In the genomic region with DNA sequence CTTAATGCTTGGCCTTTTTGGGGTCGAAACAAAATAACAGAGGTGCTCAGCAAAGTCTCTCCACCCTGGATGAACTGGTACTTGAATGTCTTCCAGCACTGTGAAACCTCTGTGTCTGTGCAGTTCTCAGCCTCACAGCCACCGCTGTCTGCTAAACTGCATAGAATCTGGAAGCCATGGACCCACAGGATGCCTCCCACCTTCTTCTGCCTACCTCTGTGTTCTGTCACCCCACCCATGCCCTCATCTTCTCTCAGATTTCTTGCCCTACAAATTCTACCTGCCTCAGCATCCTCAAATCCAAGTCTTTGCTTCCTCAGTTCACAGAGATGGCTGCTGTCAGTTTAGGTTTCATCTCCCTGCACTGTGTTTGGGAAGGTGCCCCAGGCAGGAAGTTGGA, we compare ENCODE assay signal across 24 cellular contexts. TPM values are rescaled to one million over a fixed set of nuclear protein-coding genes. Genes with fewer than 3 reads are reported as not detected.
A peak's percentile ranks its signal among the peaks of the same experiment; 100 is the strongest.
DNase-seq lines count a peak whose midpoint lies in the region; ATAC-seq, FAIRE-seq and TF ChIP-seq lines count a peak whose summit lies in the region.
"Had no signal": no experiment of that assay in that cellular context is flagged by ENCODE, and none has a peak within 500 bp of the region (broad histone marks: within the 10 kb centered on the region; RNA-seq: fewer than 3 reads in every experiment).

No MANE protein-coding gene starts in this region.

- H3K4me2 ChIP-seq in IMR-90 (ENCODE audit: low read depth, low read length) = no peak overlapping the region
- H3K4me2 ChIP-seq: BLaER1 treated with 17β-estradiol and CSF1 and Interleukin-3, amounts not matched to agents 10 nM and 100 nM; KMS-11 had no signal

- 100% methylated on average over 1 of the region's 2 CpGs; no CpG with 5 or more reads in 1 of the 2 experiments for WGBS in IMR-90 (ENCODE audit: extremely low coverage in 2 of 2, insufficient read length in 1 of 2), 2 experiments

- no peak overlapping the region for H3K56ac ChIP-seq in IMR-90 (ENCODE audit: extremely low read depth, insufficient read depth, low read length)

- 0 out of 2 replicates have a peak overlapping the region, but pooled peaks have one; percentile 5 for H2BK120ac ChIP-seq in IMR-90 (ENCODE audit: low read depth, low read length)

- 0 out of 2 replicates have a peak overlapping the region, but pooled peaks have one; percentile 2 for H2AK5ac ChIP-seq in IMR-90 (ENCODE audit: low read depth, low read length)

- dilution Hi-C loops in IMR-90 (cut with HindIII; ENCODE audit: low sequenced_read_pairs, unreplicated experiment) = no loop called here

- peak; percentile 14; the same call in 1 of the 2 replicates for ATAC-seq in IMR-90 (ENCODE audit: low read depth)
- ATAC-seq: stimulated activated naive B cell treated with anti-CD40 and anti-IgM and Interleukin-4, amounts not matched to agents 10 μg/mL and 1 μg/mL and 100 μg/mL, for 72 hours had no signal

- no TSS peak for BruUV-seq in IMR-90 (replicated peaks; lab: Mats Ljungman, UMichigan)

- POLR2A ChIA-PET in AG04450 (lab: Yijun Ruan, JAX) (no interaction called here), IMR-90 (lab: Charles Lee; ENCODE audit: unreplicated experiment) (no interaction called here)

- CTCF ChIA-PET in AG04450 (lab: Charles Lee) = no interaction called here
- CTCF ChIA-PET in IMR-90 (lab: Yijun Ruan, JAX) = no interaction called here

- H3K79me1 ChIP-seq in IMR-90 (ENCODE audit: low read depth in 1 of 2, low read length in 2 of 2) = peaks cover 25 to 68% of the 10 kb centered on the region in 2 experiments

- TF ChIP-seq RAD21 in IMR-90 (IDR thresholded peaks at IDR 0.05; ENCODE audit: low read length) = no peak

- in situ Hi-C loops in IMR-90 (cut with MboI; ENCODE audit: low sequenced_read_pairs) = no loop called here

- H3K4me3 ChIP-seq in AG04450 (ENCODE audit: low read depth, low read length) = no peak overlapping the region
- no peak overlapping the region for H3K4me3 ChIP-seq in IMR-90 (ENCODE audit: insufficient read depth, low read depth, low read length)
- no peak overlapping the region for H3K4me3 ChIP-seq in bronchial epithelial cell (ENCODE audit: low read depth, low read length)
- H3K4me3 ChIP-seq: BLaER1 treated with 17β-estradiol and CSF1 and Interleukin-3, amounts not matched to agents 10 nM and 100 nM; colonic mucosa had no signal

- no peak overlapping the region; the same call in 1 of the 2 replicates for H3K14ac ChIP-seq in IMR-90 (replicated peaks; ENCODE audit: low read depth, low read length)

- peaks cover 11% of the 10 kb centered on the region for H3K9me1 ChIP-seq in IMR-90 (ENCODE audit: insufficient read depth, low read length)

- H2AFZ ChIP-seq in IMR-90 (replicated peaks; ENCODE audit: low read length, poor library complexity) = no peak overlapping the region

- 0 out of 4 replicates have a peak overlapping the region, but pooled peaks of 1 of the 2 experiments have one; percentile 3 for H4K8ac ChIP-seq in IMR-90 (ENCODE audit: low read depth in 2 of 2, low read length in 2 of 2)

- intact Hi-C loops in IMR-90 (cut with micrococcal nuclease) = no loop called here

- H3K27ac ChIP-seq in AG04450 (ENCODE audit: low read depth, low read length) (peak overlapping the region; percentile 22), IMR-90 (ENCODE audit: insufficient read depth, low read length) (no peak overlapping the region)
- H3K27ac ChIP-seq: BLaER1 treated with 17β-estradiol and CSF1 and Interleukin-3, amounts not matched to agents 10 nM and 100 nM; colonic mucosa; KMS-11; neutrophil had no signal

- H3K9me3 ChIP-seq in AG04450 (ENCODE audit: control insufficient read depth, insufficient read depth, low read length) = no peaks in the 10 kb centered on the region
- H3K9me3 ChIP-seq in IMR-90 (ENCODE audit: control insufficient read depth, insufficient read depth, low read length) = no peaks in the 10 kb centered on the region
- H3K9me3 ChIP-seq: colonic mucosa, neutrophil had no signal

- peak overlapping the region; percentile 44; the same call in 1 of the 2 replicates for H4K91ac ChIP-seq in IMR-90 (ENCODE audit: insufficient read depth, low read depth, low read length)

- peak overlapping the region; percentile 29 for H2BK5ac ChIP-seq in IMR-90 (ENCODE audit: low read depth, low read length, poor library complexity, severe bottlenecking)

- TF ChIP-seq POLR2A in IMR-90 (IDR thresholded peaks at IDR 0.05; ENCODE audit: low read depth, low read length) = no peak

- DNase-seq in AG04450 (ENCODE audit: low read depth, low spot score) = no peak
- DNase-seq in IMR-90 = no peak
- no peak for DNase-seq in bronchial epithelial cell (ENCODE audit: low read depth)
- peak; percentile 3 for DNase-seq in iris pigment epithelial cell (ENCODE audit: low read depth)
- DNase-seq in NCI-H1694 (lab: John Stamatoyannopoulos, UW) = no peak
- no peak for DNase-seq in NCI-H82 (lab: John Stamatoyannopoulos, UW)
- DNase-seq in iPS-NIHi7 (ENCODE audit: extremely low spot score) = no peak
- no peak for DNase-seq in DMS79 treated with DMSO at 0.1 percent for 48 hours (lab: John Stamatoyannopoulos, UW)
- DNase-seq: activated CD4-positive, alpha-beta T cell treated with anti-CD3 and anti-CD28 coated beads for 48 hours; activated naive CD8-positive, alpha-beta T cell treated with anti-CD3 and anti-CD28 coated beads, Interleukin-2, amount 10 ng/mL, durations not matched to agents 7 days and 5 days; colonic mucosa; COR-L47; DMS79; glutamatergic neuron; NCI-H1436; NCI-H2107; NCI-H510A; stimulated activated CD4-positive, alpha-beta T cell treated with anti-CD3 and anti-CD28 coated beads, Interleukin-2, amount 100 ng/mL, for 48 hours; stimulated activated naive B cell treated with anti-CD40 and anti-IgM and Interleukin-4, amounts not matched to agents 10 μg/mL and 1 μg/mL and 100 μg/mL, for 72 hours had no signal

- peaks cover 6% of the 10 kb centered on the region for H3K4me1 ChIP-seq in IMR-90 (ENCODE audit: control insufficient read depth, insufficient read depth, low read length)
- H3K4me1 ChIP-seq: colonic mucosa had no signal

- peak overlapping the region; percentile 5 for H2AK9ac ChIP-seq in IMR-90 (replicated peaks; ENCODE audit: low read depth, low read length, poor library complexity)

- H3K36me3 ChIP-seq in IMR-90 (ENCODE audit: control insufficient read depth, insufficient read depth, low read length) = no peaks in the 10 kb centered on the region
- no peaks in the 10 kb centered on the region for H3K36me3 ChIP-seq in bronchial epithelial cell (ENCODE audit: control insufficient read depth, insufficient read depth, low read length)
- H3K36me3 ChIP-seq: colonic mucosa, neutrophil had no signal

- no peaks in the 10 kb centered on the region for H3K27me3 ChIP-seq in AG04450 (ENCODE audit: control insufficient read depth, insufficient read depth, low read length)
- no peaks in the 10 kb centered on the region for H3K27me3 ChIP-seq in IMR-90 (ENCODE audit: control insufficient read depth, insufficient read depth, low read length)
- no peaks in the 10 kb centered on the region for H3K27me3 ChIP-seq in bronchial epithelial cell (ENCODE audit: control insufficient read depth, insufficient read depth, low read length)
- H3K27me3 ChIP-seq: BLaER1 treated with 17β-estradiol and CSF1 and Interleukin-3, amounts not matched to agents 10 nM and 100 nM; colonic mucosa; neutrophil had no signal

- peak overlapping the region; percentile 33; the same call in 1 of the 2 replicates for H2BK20ac ChIP-seq in IMR-90 (ENCODE audit: low read depth, low read length)

- no peak overlapping the region for H4K5ac ChIP-seq in IMR-90 (ENCODE audit: low read depth, low read length)

- FAIRE-seq in bronchial epithelial cell (lab: Jason Lieb, UNC) = peak; percentile 52
- FAIRE-seq: GM18507, RCC 7860 had no signal

- H3K23ac ChIP-seq in IMR-90 (ENCODE audit: low read depth, low read length) = no peak overlapping the region

- H4K20me1 ChIP-seq in IMR-90 (ENCODE audit: insufficient read depth, low read length) = peaks cover 27% of the 10 kb centered on the region

- no peak overlapping the region for H3K9ac ChIP-seq in IMR-90 (ENCODE audit: low read depth, low read length)
- H3K9ac ChIP-seq: BLaER1 treated with 17β-estradiol and CSF1 and Interleukin-3, amounts not matched to agents 10 nM and 100 nM; KMS-11 had no signal

- H3K4ac ChIP-seq in IMR-90 (ENCODE audit: low read depth, low read length) = 0 out of 2 replicates have a peak overlapping the region, but pooled peaks have one; percentile 11

- H3K18ac ChIP-seq in IMR-90 (ENCODE audit: low read depth, low read length) = no peak overlapping the region

- TF ChIP-seq CTCF in AG04450 (IDR thresholded peaks at IDR 0.05; ENCODE audit: low read depth, low read length) (no peak), IMR-90 (conservative IDR thresholded peaks at IDR 0.05; ENCODE audit: low read depth, low read length) (no peak), bronchial epithelial cell (IDR thresholded peaks at IDR 0.05; ENCODE audit: insufficient read depth, low read length, severe bottlenecking) (no peak)

- H2BK15ac ChIP-seq in IMR-90 (ENCODE audit: low read depth, low read length) = no peak overlapping the region; the same call in 2 of the 3 replicates

TF ChIP-seq in IMR-90, 13 proteins besides CTCF, POLR2A, EP300 and RAD21 (continues in another document):
- TF ChIP-seq MAFK (IDR thresholded peaks at IDR 0.05; ENCODE audit: low read depth, low read length) = no peak
- no peak for TF ChIP-seq USF2 (IDR thresholded peaks at IDR 0.05; ENCODE audit: low read depth, low read length)
- TF ChIP-seq CHD1 (IDR thresholded peaks at IDR 0.05; ENCODE audit: low read depth, low read length) = no peak
- no peak for TF ChIP-seq MXI1 (IDR thresholded peaks at IDR 0.05; ENCODE audit: borderline replicate concordance, low read depth, low read length)
- no peak for TF ChIP-seq BHLHE40 (IDR thresholded peaks at IDR 0.05; ENCODE audit: low read depth, low read length)
- no peak for TF ChIP-seq RFX5 (IDR thresholded peaks at IDR 0.05; ENCODE audit: low read depth, low read length)
- TF ChIP-seq RCOR1 (IDR thresholded peaks at IDR 0.05; ENCODE audit: insufficient replicate concordance, low read length) = no peak
- no peak for TF ChIP-seq MAZ (IDR thresholded peaks at IDR 0.05; ENCODE audit: borderline replicate concordance, low read depth, low read length)
- no peak for TF ChIP-seq NFE2L2 (IDR thresholded peaks at IDR 0.05; ENCODE audit: low read depth, low read length)

RNA-seq across cellular contexts. Expression of gene EXOSC2, which starts 35.6 kb away (rescaled TPM):
- 22.9 and 29.5 TPM in 2 replicates for polyA plus RNA-seq in AG04450 (2011; rRNA removed)
- 22.7 and 23.0 TPM in 2 replicates for polyA minus RNA-seq in AG04450 (2011; rRNA and poly(A)+ RNA removed)
- total RNA-seq in IMR-90 (2012; rRNA removed) = 47.5 and 48.6 TPM in 2 replicates
- polyA plus RNA-seq in IMR-90 (2012; rRNA removed) = 24.7 and 27.0 TPM in 2 replicates
- 8.7 and 18.7 TPM in 2 replicates for polyA plus RNA-seq in IMR-90 (2012; cell fraction: cytosol; rRNA removed)
- polyA plus RNA-seq in IMR-90 (2012; cell fraction: nucleus; rRNA removed; ENCODE audit: low replicate concordance) = 19.3 and 46.1 TPM in 2 replicates
- total RNA-seq in bronchial epithelial cell = 20.0 and 38.7 TPM in 2 replicates
